8 cellular contexts compared by ENCODE assay signal in genomic region chr4:122798101-122798500, GRCh38. TPM values are rescaled to one million over a fixed set of nuclear protein-coding genes. Genes with fewer than 3 reads are reported as not detected.
DNase-seq lines count a peak whose midpoint lies in the region; ATAC-seq lines count a peak whose summit lies in the region.

No MANE protein-coding gene starts in this region.

- peak; percentile 49 to 78 for ATAC-seq in activated naive CD4-positive, alpha-beta T cell treated with anti-CD3 and anti-CD28 coated beads, Interleukin-2, amount 50 U/mL, for 72 hours

- intact Hi-C loops in activated T-helper 1 cell treated with anti-CD3 and anti-CD28 coated beads, Interleukin-12 subunit alpha, Interleukin-12 subunit beta, Interleukin-2, Interleukin-4 antibody, amounts not matched to agents 30 ng/mL and 10 ng/mL and 1 ng/mL, durations not matched to agents 14 hours and 24 hours and 36 hours (cut with micrococcal nuclease) = no loop called here

- H3K4me3 Mint-ChIP-seq in activated naive CD4-positive, alpha-beta T cell treated with anti-CD3 and anti-CD28 coated beads, Interleukin-2, amount 10 ng/mL, durations not matched to agents 7 days and 5 days = no peak overlapping the region
- no peak overlapping the region for H3K4me3 Mint-ChIP-seq in activated T-helper 1 cell treated with anti-CD3 and anti-CD28 coated beads, Interleukin-12 subunit alpha, Interleukin-12 subunit beta, Interleukin-2, Interleukin-4 antibody, amounts not matched to agents 30 ng/mL and 10 ng/mL and 1 ng/mL, durations not matched to agents 14 hours and 24 hours and 36 hours

- no peaks in the 10 kb centered on the region for H3K27me3 ChIP-seq in MG63

- H3K9me3 Mint-ChIP-seq in activated naive CD4-positive, alpha-beta T cell treated with anti-CD3 and anti-CD28 coated beads, Interleukin-2, amount 50 U/mL, for 72 hours = no peaks in the 10 kb centered on the region
- H3K9me3 Mint-ChIP-seq in activated naive CD4-positive, alpha-beta T cell treated with anti-CD3 and anti-CD28 coated beads, Interleukin-2, amount 10 ng/mL, durations not matched to agents 7 days and 5 days = no peaks in the 10 kb centered on the region
- H3K9me3 Mint-ChIP-seq in activated T-helper 1 cell treated with anti-CD3 and anti-CD28 coated beads, Interleukin-12 subunit alpha, Interleukin-12 subunit beta, Interleukin-2, Interleukin-4 antibody, amounts not matched to agents 30 ng/mL and 10 ng/mL and 1 ng/mL, durations not matched to agents 14 hours and 24 hours and 36 hours = no peaks in the 10 kb centered on the region

- peak overlapping the region; percentile 24 to 73 for H3K27ac Mint-ChIP-seq in activated naive CD4-positive, alpha-beta T cell treated with anti-CD3 and anti-CD28 coated beads, Interleukin-2, amount 50 U/mL, for 72 hours
- H3K27ac Mint-ChIP-seq in activated naive CD4-positive, alpha-beta T cell treated with anti-CD3 and anti-CD28 coated beads, Interleukin-2, amount 10 ng/mL, durations not matched to agents 7 days and 5 days = no peak overlapping the region
- H3K27ac Mint-ChIP-seq in activated T-helper 1 cell treated with anti-CD3 and anti-CD28 coated beads, Interleukin-12 subunit alpha, Interleukin-12 subunit beta, Interleukin-2, Interleukin-4 antibody, amounts not matched to agents 30 ng/mL and 10 ng/mL and 1 ng/mL, durations not matched to agents 14 hours and 24 hours and 36 hours = peak overlapping the region; percentile 37

- CTCF ChIA-PET in activated naive CD4-positive, alpha-beta T cell treated with anti-CD3 and anti-CD28 coated beads, Interleukin-2, amount 10 ng/mL, durations not matched to agents 7 days and 5 days (lab: Charles Lee) = interaction anchor here (0.7 kb wide), 1 partner anchor 46 kb away, joined by 3 read pairs; no protein-coding TSS in a partner anchor

- 0 out of 2 replicates have a peak overlapping the region, but pooled peaks have one; percentile 7 for H3K4me3 ChIP-seq in MG63
- H3K4me3 ChIP-seq in skin epidermis = no peak overlapping the region

- no peaks in the 10 kb centered on the region for H3K36me3 Mint-ChIP-seq in activated naive CD4-positive, alpha-beta T cell treated with anti-CD3 and anti-CD28 coated beads, Interleukin-2, amount 50 U/mL, for 72 hours
- H3K36me3 Mint-ChIP-seq in activated naive CD4-positive, alpha-beta T cell treated with anti-CD3 and anti-CD28 coated beads, Interleukin-2, amount 10 ng/mL, durations not matched to agents 7 days and 5 days = no peaks in the 10 kb centered on the region
- no peaks in the 10 kb centered on the region for H3K36me3 Mint-ChIP-seq in activated T-helper 1 cell treated with anti-CD3 and anti-CD28 coated beads, Interleukin-12 subunit alpha, Interleukin-12 subunit beta, Interleukin-2, Interleukin-4 antibody, amounts not matched to agents 30 ng/mL and 10 ng/mL and 1 ng/mL, durations not matched to agents 14 hours and 24 hours and 36 hours (ENCODE audit: low read depth)

- peak overlapping the region in 16 of 21 experiments; percentile 1 to 81 (median 62) for H3K27ac ChIP-seq in skin epidermis

- H3K27me3 Mint-ChIP-seq in activated naive CD4-positive, alpha-beta T cell treated with anti-CD3 and anti-CD28 coated beads, Interleukin-2, amount 10 ng/mL, durations not matched to agents 7 days and 5 days = peaks cover 12% of the 10 kb centered on the region
- H3K27me3 Mint-ChIP-seq in activated T-helper 1 cell treated with anti-CD3 and anti-CD28 coated beads, Interleukin-12 subunit alpha, Interleukin-12 subunit beta, Interleukin-2, Interleukin-4 antibody, amounts not matched to agents 30 ng/mL and 10 ng/mL and 1 ng/mL, durations not matched to agents 14 hours and 24 hours and 36 hours (ENCODE audit: insufficient read depth) = no peaks in the 10 kb centered on the region

- no peak for DNase-seq in activated naive CD4-positive, alpha-beta T cell treated with anti-CD3 and anti-CD28 coated beads, Interleukin-2, amount 50 U/mL, for 72 hours (ENCODE audit: low spot score in 2 of 2)
- DNase-seq in activated naive CD4-positive, alpha-beta T cell treated with anti-CD3 and anti-CD28 coated beads, Interleukin-2, amount 10 ng/mL, durations not matched to agents 7 days and 5 days = no peak
- DNase-seq in MG63 (peak; percentile 87), hepatic stellate cell (ENCODE audit: low spot score) (peak; percentile 78), NCI-H2029 treated with DMSO at 0.1 percent for 48 hours (lab: John Stamatoyannopoulos, UW) (no peak), CD1c-positive myeloid dendritic cell (ENCODE audit: extremely low spot score) (no peak)
- DNase-seq in activated T-helper 1 cell treated with anti-CD3 and anti-CD28 coated beads, Interleukin-12 subunit alpha, Interleukin-12 subunit beta, Interleukin-2, Interleukin-4 antibody, amounts not matched to agents 30 ng/mL and 10 ng/mL and 1 ng/mL, durations not matched to agents 14 hours and 24 hours and 36 hours (ENCODE audit: low spot score) = no peak

- peaks cover 6% of the 10 kb centered on the region for H3K4me1 Mint-ChIP-seq in activated naive CD4-positive, alpha-beta T cell treated with anti-CD3 and anti-CD28 coated beads, Interleukin-2, amount 10 ng/mL, durations not matched to agents 7 days and 5 days
- peaks cover 10% of the 10 kb centered on the region for H3K4me1 Mint-ChIP-seq in activated T-helper 1 cell treated with anti-CD3 and anti-CD28 coated beads, Interleukin-12 subunit alpha, Interleukin-12 subunit beta, Interleukin-2, Interleukin-4 antibody, amounts not matched to agents 30 ng/mL and 10 ng/mL and 1 ng/mL, durations not matched to agents 14 hours and 24 hours and 36 hours (ENCODE audit: low read depth)

- H3K9me3 ChIP-seq in MG63 = no peaks in the 10 kb centered on the region

- H3K36me3 ChIP-seq in MG63 = no peaks in the 10 kb centered on the region

RNA-seq across cellular contexts. Expression of gene FGF2, which starts 28.5 kb away (rescaled TPM):
- 1 to 10 TPM in 1 of 2 donors, under 1 TPM in 1; 0.23 to 4.2 TPM for total RNA-seq in activated naive CD4-positive, alpha-beta T cell treated with anti-CD3 and anti-CD28 coated beads, Interleukin-2, amount 50 U/mL, for 72 hours
- total RNA-seq in MG63 (2014; rRNA removed; shearing (Covaris generic); ENCODE audit: low replicate concordance) = 48.5 and 109 TPM in 2 replicates
- total RNA-seq in activated T-helper 1 cell treated with anti-CD3 and anti-CD28 coated beads, Interleukin-12 subunit alpha, Interleukin-12 subunit beta, Interleukin-2, Interleukin-4 antibody, amounts not matched to agents 30 ng/mL and 10 ng/mL and 1 ng/mL, durations not matched to agents 14 hours and 24 hours and 36 hours = 17.8 and 19.9 TPM in 2 replicates

Comparison
In these comparisons a context has a peak if more than half of its experiments do, and no peak if none do; other contexts are left out.
1. DNase-seq: peak in MG63 (single experiment) and hepatic stellate cell (single experiment); none in activated naive CD4-positive, alpha-beta T cell treated with anti-CD3 and anti-CD28 coated beads, Interleukin-2, amount 50 U/mL, for 72 hours (0 of 2), activated naive CD4-positive, alpha-beta T cell treated with anti-CD3 and anti-CD28 coated beads, Interleukin-2, amount 10 ng/mL, durations not matched to agents 7 days and 5 days (single experiment), activated T-helper 1 cell treated with anti-CD3 and anti-CD28 coated beads, Interleukin-12 subunit alpha, Interleukin-12 subunit beta, Interleukin-2, Interleukin-4 antibody, amounts not matched to agents 30 ng/mL and 10 ng/mL and 1 ng/mL, durations not matched to agents 14 hours and 24 hours and 36 hours (single experiment), NCI-H2029 treated with DMSO at 0.1 percent for 48 hours (single experiment) and CD1c-positive myeloid dendritic cell (single experiment).